Comparison of ENCODE assay signal across 8 cellular contexts in genomic region chr19:46860125-46860845, GRCh38. TPM values are rescaled to one million over a fixed set of nuclear protein-coding genes. Genes with fewer than 3 reads are reported as not detected.
DNase-seq lines count a peak whose midpoint lies in the region; FAIRE-seq and TF ChIP-seq lines count a peak whose summit lies in the region.

No MANE protein-coding gene starts in this region.

- peaks cover 16% of the 10 kb centered on the region for H3K4me1 Mint-ChIP-seq in nephron
- H3K4me1 Mint-ChIP-seq in stimulated activated naive CD8-positive, alpha-beta T cell treated with anti-CD3 and anti-CD28 coated beads, Interleukin-15, Interleukin-2, amounts not matched to agents 100 ng/mL and 50 ng/mL, for 24 hours (ENCODE audit: low read depth) = peaks cover 33% of the 10 kb centered on the region

- TF ChIP-seq POLR2A in H54 (IDR thresholded peaks at IDR 0.05; ENCODE audit: low read depth, low read length) = peak; percentile 63

- CTCF ChIA-PET in RWPE1 (lab: Yijun Ruan, JAX) = interaction anchor here (0.6 to 1.6 kb wide), 2 partner anchors 112 to 131 kb away, joined by 3 to 4 read pairs; no protein-coding TSS in a partner anchor

- peak overlapping the region; percentile 99 for H3K27ac ChIP-seq in RWPE1

- H3K9me3 Mint-ChIP-seq in nephron = no peaks in the 10 kb centered on the region
- H3K9me3 Mint-ChIP-seq in stimulated activated naive CD8-positive, alpha-beta T cell treated with anti-CD3 and anti-CD28 coated beads, Interleukin-15, Interleukin-2, amounts not matched to agents 100 ng/mL and 50 ng/mL, for 24 hours = no peaks in the 10 kb centered on the region

- peaks cover 1% of the 10 kb centered on the region for H3K36me3 Mint-ChIP-seq in nephron (ENCODE audit: low read depth)
- peaks cover 10% of the 10 kb centered on the region for H3K36me3 Mint-ChIP-seq in stimulated activated naive CD8-positive, alpha-beta T cell treated with anti-CD3 and anti-CD28 coated beads, Interleukin-15, Interleukin-2, amounts not matched to agents 100 ng/mL and 50 ng/mL, for 24 hours (ENCODE audit: low read depth)

- H3K27me3 Mint-ChIP-seq in nephron (ENCODE audit: low read depth) = no peaks in the 10 kb centered on the region
- no peaks in the 10 kb centered on the region for H3K27me3 Mint-ChIP-seq in stimulated activated naive CD8-positive, alpha-beta T cell treated with anti-CD3 and anti-CD28 coated beads, Interleukin-15, Interleukin-2, amounts not matched to agents 100 ng/mL and 50 ng/mL, for 24 hours

- peak overlapping the region; percentile 89 to 93 (median 90) for H3K4me3 Mint-ChIP-seq in nephron
- peak overlapping the region; percentile 85 for H3K4me3 Mint-ChIP-seq in stimulated activated naive CD8-positive, alpha-beta T cell treated with anti-CD3 and anti-CD28 coated beads, Interleukin-15, Interleukin-2, amounts not matched to agents 100 ng/mL and 50 ng/mL, for 24 hours

- POLR2A ChIA-PET in RWPE1 (lab: Yijun Ruan, JAX; ENCODE audit: low non-redundant PET) = no interaction called here

- TF ChIP-seq CTCF in RWPE1 (conservative IDR thresholded peaks at IDR 0.05; ENCODE audit: low read depth) (no peak), nephron (IDR thresholded peaks at IDR 0.05; ENCODE audit: unreplicated experiment in 3 of 3) (no peak)

- peak; percentile 89 for FAIRE-seq in H54 (lab: Jason Lieb, UNC)

- H3K27ac Mint-ChIP-seq in nephron = peak overlapping the region; percentile 76 to 90 (median 82)
- H3K27ac Mint-ChIP-seq in stimulated activated naive CD8-positive, alpha-beta T cell treated with anti-CD3 and anti-CD28 coated beads, Interleukin-15, Interleukin-2, amounts not matched to agents 100 ng/mL and 50 ng/mL, for 24 hours = peak overlapping the region; percentile 91

- DNase-seq in Daoy (ENCODE audit: low read depth) (peak; percentile 100), H54 (ENCODE audit: insufficient read length, low spot score) (peak; percentile 69), LoVo (ENCODE audit: low spot score) (peak; percentile 96), RWPE1 (ENCODE audit: low spot score) (peak; percentile 97), fibroblast of peridontal ligament (ENCODE audit: extremely low read depth) (peak; percentile 97)
- DNase-seq in activated T-helper 9 cell treated with anti-CD3 and anti-CD28 coated beads, Interleukin-2, amount 50 U/mL, for 16 hours (ENCODE audit: low read depth) = peak; percentile 92

RNA-seq across cellular contexts. Expression of gene ARHGAP35, which starts 0.5 kb away (rescaled TPM):
- 17.9 and 20.3 TPM in 2 replicates for total RNA-seq in Daoy (2014; rRNA removed; shearing (Covaris generic))

RNA-seq across cellular contexts. Expression of gene AP2S1, which starts 9.6 kb away (rescaled TPM):
- 280 and 304 TPM in 2 replicates for total RNA-seq in Daoy (2014; rRNA removed; shearing (Covaris generic))

Comparison
In these comparisons a context has a peak if more than half of its experiments do, and no peak if none do; other contexts are left out.
1. Peak in every context shown above with its lines: DNase-seq and H3K27ac ChIP-seq.